ENCODE assay signal across 19 cellular contexts in the genomic region with DNA sequence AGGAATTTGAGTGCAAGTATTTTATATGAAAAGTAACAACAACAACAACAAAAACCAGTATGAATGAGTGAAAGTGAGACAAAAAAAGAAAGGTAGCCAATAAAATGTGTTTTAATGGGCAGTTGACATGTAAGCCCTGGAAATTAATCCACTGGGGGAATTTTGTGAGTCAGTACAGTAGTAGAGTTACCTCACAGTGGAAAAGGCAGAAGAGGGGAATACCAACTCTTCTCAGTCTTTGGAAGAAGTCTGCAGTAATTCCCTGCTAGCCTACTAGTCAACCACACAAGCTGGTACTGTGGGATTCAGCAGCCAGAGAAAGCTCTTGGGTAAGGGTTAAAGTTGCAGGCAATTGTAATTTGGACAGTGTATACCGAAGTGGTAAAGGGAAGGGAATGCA.
DNase-seq lines count a peak whose midpoint lies in the region; ATAC-seq and TF ChIP-seq lines count a peak whose summit lies in the region.
"Had no signal": no experiment of that assay in that cellular context is flagged by ENCODE, and none has a peak within 500 bp of the region (broad histone marks: within the 10 kb centered on the region; RNA-seq: fewer than 3 reads in every experiment).

No MANE protein-coding gene starts in this region.

- no peaks in the 10 kb centered on the region for H3K9me3 ChIP-seq in left lung
- no peaks in the 10 kb centered on the region for H3K9me3 ChIP-seq in Peyer's patch
- H3K9me3 ChIP-seq: upper lobe of left lung had no signal

- H3K4me3 ChIP-seq in left lung, result no peak overlapping the region
- no peak overlapping the region for H3K4me3 ChIP-seq in Peyer's patch
- H3K4me3 ChIP-seq: upper lobe of left lung had no signal

- H3K27ac ChIP-seq in foreskin keratinocyte, result no peak overlapping the region
- H3K27ac ChIP-seq in left lung, result no peak overlapping the region
- H3K27ac ChIP-seq in Peyer's patch, result no peak overlapping the region
- H3K27ac ChIP-seq: upper lobe of left lung had no signal

- DNase-seq in foreskin keratinocyte, result no peak
- DNase-seq in NCI-H128 (lab: John Stamatoyannopoulos, UW; ENCODE audit: unreplicated experiment), result no peak
- no peak for DNase-seq in H4 (ENCODE audit: low spot score)
- no peak for DNase-seq in left lung
- no peak for DNase-seq in Peyer's patch
- DNase-seq: activated CD4-positive, alpha-beta T cell treated with anti-CD3 and anti-CD28 coated beads for 1 hour; caudate nucleus; DND-41; H7; NCI-H146; retina; stimulated activated naive CD4-positive, alpha-beta T cell; upper lobe of left lung had no signal

- TF ChIP-seq POLR2A in Peyer's patch (IDR thresholded peaks at IDR 0.05), result no peak

- H3K27me3 ChIP-seq in foreskin keratinocyte (no peaks in the 10 kb centered on the region), left lung (no peaks in the 10 kb centered on the region), Peyer's patch (no peaks in the 10 kb centered on the region)
- H3K27me3 ChIP-seq: upper lobe of left lung had no signal

- H3K4me1 ChIP-seq in foreskin keratinocyte, result no peaks in the 10 kb centered on the region
- no peaks in the 10 kb centered on the region for H3K4me1 ChIP-seq in left lung
- no peaks in the 10 kb centered on the region for H3K4me1 ChIP-seq in Peyer's patch
- H3K4me1 ChIP-seq: upper lobe of left lung had no signal

- H3K36me3 ChIP-seq in left lung (no peaks in the 10 kb centered on the region), Peyer's patch (no peaks in the 10 kb centered on the region)
- H3K36me3 ChIP-seq: upper lobe of left lung had no signal

- no peak for TF ChIP-seq CTCF in foreskin keratinocyte (conservative IDR thresholded peaks at IDR 0.05)
- no peak for TF ChIP-seq CTCF in left lung (IDR thresholded peaks at IDR 0.05)
- no peak for TF ChIP-seq CTCF in Peyer's patch (IDR thresholded peaks at IDR 0.05)

- intact Hi-C loops in left lung (cut with DNase I), result no loop called here

- ATAC-seq in GM18511 (IDR thresholded peaks at IDR 0.05; ENCODE audit: unreplicated experiment) (peak; percentile 74), GM21529 (IDR thresholded peaks at IDR 0.05; ENCODE audit: unreplicated experiment) (peak; percentile 73), HG03045 (IDR thresholded peaks at IDR 0.05; ENCODE audit: unreplicated experiment) (peak; percentile 88), foreskin keratinocyte (peak; percentile 15), left lung (no peak)
- ATAC-seq: esophagus mucosa, HepG2, SK-N-SH treated with all-trans-retinoic acid at 6 μM for 48 hours had no signal
